In the genomic region with DNA sequence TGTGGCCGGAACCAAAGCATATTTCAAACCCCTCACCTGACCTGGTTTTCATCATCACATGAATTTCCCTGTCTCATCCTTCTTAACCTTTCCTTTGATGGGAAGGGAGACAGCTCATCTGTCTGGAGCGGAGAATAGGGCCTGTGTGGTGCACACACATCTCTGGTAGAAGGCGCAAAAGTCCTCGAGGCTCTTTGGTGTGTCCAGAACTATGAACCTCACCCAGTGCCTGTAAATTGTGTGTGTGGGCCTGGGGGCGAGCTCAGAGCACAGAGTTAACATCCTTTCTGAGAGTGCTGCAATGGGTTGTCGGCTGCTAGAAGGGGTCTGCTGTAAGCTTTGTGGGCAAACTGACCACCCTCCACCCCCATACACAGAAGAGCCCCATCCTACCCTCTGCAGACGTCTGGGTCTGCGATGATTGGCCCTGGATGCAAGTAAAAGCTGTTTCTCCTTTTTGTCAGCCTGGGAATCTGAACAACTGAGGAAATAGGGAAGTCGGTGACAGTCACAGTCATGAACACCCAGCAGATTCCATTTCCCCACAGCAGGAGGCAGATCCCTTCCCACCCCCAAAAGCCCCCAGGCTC, we compare ENCODE assay signal across 8 cellular contexts. TPM values are rescaled to one million over a fixed set of nuclear protein-coding genes. Genes with fewer than 3 reads are reported as not detected.
DNase-seq lines count a peak whose midpoint lies in the region; ATAC-seq, FAIRE-seq and TF ChIP-seq lines count a peak whose summit lies in the region.

No MANE protein-coding gene starts in this region.

- no peaks in the 10 kb centered on the region for H3K36me3 Mint-ChIP-seq in glutamatergic neuron (ENCODE audit: unreplicated experiment)

- H3K9me3 ChIP-seq in SJSA1 (replicated peaks), result peaks cover 4% of the 10 kb centered on the region; the same call in 1 of the 2 replicates

- intact Hi-C loops in sciatic nerve (cut with DNase I), result no loop called here

- no peak overlapping the region for H3K27ac Mint-ChIP-seq in glutamatergic neuron (ENCODE audit: unreplicated experiment)

- peak overlapping the region; percentile 82 for H3K4me3 ChIP-seq in H7 (ENCODE audit: insufficient read depth, low read depth, low read length)
- H3K4me3 ChIP-seq in SJSA1, result peak overlapping the region; percentile 56

- peaks cover 7% of the 10 kb centered on the region for H3K27me3 Mint-ChIP-seq in glutamatergic neuron (ENCODE audit: unreplicated experiment)

- DNase-seq in H7 (no peak), SJSA1 (ENCODE audit: low read depth in 1 of 2, low spot score in 2 of 2) (no peak), glutamatergic neuron (no peak), sciatic nerve (ENCODE audit: low spot score) (no peak), HuH-7 (ENCODE audit: low spot score) (no peak), HPDE6-E6E7 (ENCODE audit: extremely low spot score) (no peak), frontal cortex (ENCODE audit: low spot score in 2 of 2) (no peak), cortex of kidney (lab: John Stamatoyannopoulos, UW) (no peak)

- H3K27me3 ChIP-seq in H7 (ENCODE audit: control insufficient read depth, insufficient read depth, low read length) (no peaks in the 10 kb centered on the region), SJSA1 (replicated peaks) (no peaks in the 10 kb centered on the region)

- peaks cover 2% of the 10 kb centered on the region for H3K36me3 ChIP-seq in H7 (replicated peaks; ENCODE audit: control insufficient read depth, insufficient read depth, low read length)
- H3K36me3 ChIP-seq in SJSA1, result peaks cover 10% of the 10 kb centered on the region

- no peaks in the 10 kb centered on the region for H3K4me1 Mint-ChIP-seq in glutamatergic neuron (ENCODE audit: low read depth, unreplicated experiment)

- peak overlapping the region; percentile 88 for H3K4me3 Mint-ChIP-seq in glutamatergic neuron (ENCODE audit: unreplicated experiment)

- no peak for TF ChIP-seq CTCF in glutamatergic neuron (IDR thresholded peaks at IDR 0.05; ENCODE audit: partially characterized antibody, unreplicated experiment)

- H3K4me1 ChIP-seq in SJSA1 (replicated peaks), result peaks cover 74% of the 10 kb centered on the region

- no peaks in the 10 kb centered on the region for H3K9me3 Mint-ChIP-seq in glutamatergic neuron (ENCODE audit: unreplicated experiment)

- no peak for FAIRE-seq in frontal cortex (lab: Jason Lieb, UNC)

- ATAC-seq in sciatic nerve, result peak; percentile 23

- H3K27ac ChIP-seq in SJSA1, result no peak overlapping the region; the same call in 1 of the 2 replicates

RNA-seq across cellular contexts. Expression of a gene that starts 0.7 kb away (rescaled TPM):
- 22.8 and 37.0 TPM in 2 replicates for total RNA-seq in H7 (2014; rRNA removed; shearing (Covaris generic))
- total RNA-seq in SJSA1 (2014; rRNA removed; shearing (Covaris generic)), result 30.8 and 38.2 TPM in 2 replicates
- total RNA-seq in glutamatergic neuron (ENCODE audit: unreplicated experiment), result 0.39 TPM
- 4.0 TPM for total RNA-seq in sciatic nerve
- under 0.01 TPM for total RNA-seq in frontal cortex

RNA-seq across cellular contexts. Expression of a gene that starts 34.1 kb away (rescaled TPM):
- 3.9 and 4.6 TPM in 2 replicates for total RNA-seq in H7 (2014; rRNA removed; shearing (Covaris generic))
- total RNA-seq in SJSA1 (2014; rRNA removed; shearing (Covaris generic)), result 6.2 and 29.0 TPM in 2 replicates
- 80.0 TPM for total RNA-seq in glutamatergic neuron (ENCODE audit: unreplicated experiment)
- 1.2 TPM for total RNA-seq in sciatic nerve
- total RNA-seq in frontal cortex, result 25.3 TPM

RNA-seq across cellular contexts. Expression of a gene that starts 44.1 kb away (rescaled TPM):
- not detected in 2 replicates for total RNA-seq in H7 (2014; rRNA removed; shearing (Covaris generic))
- total RNA-seq in SJSA1 (2014; rRNA removed; shearing (Covaris generic)), result 0.56 and 1.2 TPM in 2 replicates
- not detected for total RNA-seq in glutamatergic neuron (ENCODE audit: unreplicated experiment)
- not detected for total RNA-seq in sciatic nerve
- not detected for total RNA-seq in frontal cortex
